Comparison of ENCODE assay signal across 8 cellular contexts in genomic region chrX:65697915-65698796, GRCh38. TPM values are rescaled to one million over a fixed set of nuclear protein-coding genes. Genes with fewer than 3 reads are reported as not detected.
A peak's percentile ranks its signal among the peaks of the same experiment; 100 is the strongest.
DNase-seq lines count a peak whose midpoint lies in the region; ATAC-seq and TF ChIP-seq lines count a peak whose summit lies in the region.

No MANE protein-coding gene starts in this region.

- peak overlapping the region; percentile 58 for H3K4me3 Mint-ChIP-seq in activated T-cell treated with anti-CD3 and anti-CD28 coated beads, Interleukin-2, amount 50 U/mL, for 24 hours

- H3K36me3 ChIP-seq in OCI-LY1 (ENCODE audit: insufficient read depth, low read length): peaks cover 6% of the 10 kb centered on the region; the same call in 1 of the 2 replicates

- no peak overlapping the region for H2AFZ ChIP-seq in OCI-LY1 (ENCODE audit: low read length)

- H3K9me3 Mint-ChIP-seq in activated T-cell treated with anti-CD3 and anti-CD28 coated beads, Interleukin-2, amount 50 U/mL, for 24 hours: no peaks in the 10 kb centered on the region

- H3K9ac ChIP-seq in OCI-LY1 (ENCODE audit: low read length): peak overlapping the region; percentile 72

- H3K4me1 Mint-ChIP-seq in activated T-cell treated with anti-CD3 and anti-CD28 coated beads, Interleukin-2, amount 50 U/mL, for 24 hours (ENCODE audit: low read depth): peaks cover 92% of the 10 kb centered on the region

- no peaks in the 10 kb centered on the region for H4K20me1 ChIP-seq in OCI-LY1 (ENCODE audit: insufficient read depth, low read length)

- ATAC-seq in HG02852 (IDR thresholded peaks at IDR 0.05; ENCODE audit: unreplicated experiment): peak; percentile 72

- peaks cover 84% of the 10 kb centered on the region for H3K4me1 ChIP-seq in OCI-LY1 (ENCODE audit: insufficient read depth, low read length, severe bottlenecking)

- peak; percentile 39 for DNase-seq in GM13977 (ENCODE audit: low spot score)
- peak; percentile 80 for DNase-seq in activated T-cell treated with anti-CD3 and anti-CD28 coated beads, Interleukin-2, amount 50 U/mL, for 24 hours
- peak; percentile 86 for DNase-seq in cardiac septum (ENCODE audit: low spot score)
- DNase-seq in stimulated activated CD4-positive, alpha-beta T cell treated with anti-CD3 and anti-CD28 coated beads, Interleukin-1b, Interleukin-23, amount 100 ng/mL, for 24 hours (ENCODE audit: low read depth in 4 of 4, low spot score in 1 of 4): peak in 3 of 4 experiments; percentile 21 to 64 (median 30)
- DNase-seq in GM03348 (ENCODE audit: low spot score): no peak
- DNase-seq in T1000 (lab: John Stamatoyannopoulos, UW): no peak

- no peaks in the 10 kb centered on the region for H3K9me2 ChIP-seq in OCI-LY1 (ENCODE audit: low read depth, low read length)

- H3K27me3 Mint-ChIP-seq in activated T-cell treated with anti-CD3 and anti-CD28 coated beads, Interleukin-2, amount 50 U/mL, for 24 hours: no peaks in the 10 kb centered on the region

- H3K9me3 ChIP-seq in OCI-LY1 (ENCODE audit: low read length): no peaks in the 10 kb centered on the region

- H3K36me3 Mint-ChIP-seq in activated T-cell treated with anti-CD3 and anti-CD28 coated beads, Interleukin-2, amount 50 U/mL, for 24 hours (ENCODE audit: low read depth): peaks cover 77% of the 10 kb centered on the region

- in situ Hi-C loops in GM13977 (cut with MboI; ENCODE audit: low pct_unique_long_range_greater_than_20kb, low sequenced_read_pairs, unreplicated experiment): no loop called here

- TF ChIP-seq CTCF in GM13977 (IDR thresholded peaks at IDR 0.05; ENCODE audit: extremely low read depth, insufficient read depth, missing control alignments) (no peak), OCI-LY1 (IDR thresholded peaks at IDR 0.05; ENCODE audit: low read length) (no peak)

- peaks cover 5% of the 10 kb centered on the region; the same call in 1 of the 2 replicates for H3F3A ChIP-seq in OCI-LY1 (ENCODE audit: insufficient read depth, low read length)

- intact Hi-C loops in cardiac septum (cut with DNase I): loop anchor here (1.0 kb wide), 1 partner anchor 19 kb away; no protein-coding TSS in a partner anchor

- H3K27ac ChIP-seq in OCI-LY1 (ENCODE audit: low read depth, low read length, poor library complexity, severe bottlenecking): peak overlapping the region; percentile 100

- H3K4me3 ChIP-seq in OCI-LY1 (ENCODE audit: low read depth, low read length, poor library complexity, severe bottlenecking): peak overlapping the region; percentile 40

- no peaks in the 10 kb centered on the region for H3K27me3 ChIP-seq in OCI-LY1 (ENCODE audit: insufficient read depth, low read length)

- peaks cover 5% of the 10 kb centered on the region; the same call in 1 of the 2 replicates for H3K79me2 ChIP-seq in OCI-LY1 (ENCODE audit: insufficient read depth, low read length)

- peak overlapping the region; percentile 54 for H3K4me2 ChIP-seq in OCI-LY1 (ENCODE audit: low read length)

- peak overlapping the region; percentile 92 for H3K27ac Mint-ChIP-seq in activated T-cell treated with anti-CD3 and anti-CD28 coated beads, Interleukin-2, amount 50 U/mL, for 24 hours

RNA-seq across cellular contexts. Expression of gene MSN, which starts 30.7 kb away (rescaled TPM):
- total RNA-seq in cardiac septum: 177 TPM

Comparison
In these comparisons a context has a peak if more than half of its experiments do, and no peak if none do; other contexts are left out.
1. DNase-seq: peak in GM13977 (single experiment), activated T-cell treated with anti-CD3 and anti-CD28 coated beads, Interleukin-2, amount 50 U/mL, for 24 hours (single experiment), cardiac septum (single experiment) and stimulated activated CD4-positive, alpha-beta T cell treated with anti-CD3 and anti-CD28 coated beads, Interleukin-1b, Interleukin-23, amount 100 ng/mL, for 24 hours (3 of 4); none in GM03348 (single experiment) and T1000 (single experiment).